ENCODE assay signal across 28 cellular contexts in the genomic region with DNA sequence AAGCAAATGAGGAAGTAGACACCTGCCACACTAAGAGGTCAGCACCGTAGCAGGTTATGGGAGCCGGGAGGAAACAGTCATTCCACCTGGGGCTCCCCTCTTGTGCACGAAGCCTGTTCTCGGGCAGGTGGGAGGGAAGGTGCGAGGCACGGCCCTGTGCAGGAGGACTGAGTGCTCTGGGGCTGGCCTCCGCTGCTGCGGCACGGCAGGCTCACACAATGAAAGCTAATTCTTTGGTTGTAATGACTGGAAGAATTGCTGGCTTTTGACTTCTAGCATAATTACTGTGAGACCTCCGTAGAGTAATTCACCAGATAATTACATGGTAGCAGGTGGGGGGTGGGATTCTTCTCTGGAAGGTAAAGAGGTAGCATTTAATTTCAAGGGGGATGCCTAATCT.
DNase-seq lines count a peak whose midpoint lies in the region; ATAC-seq, FAIRE-seq and TF ChIP-seq lines count a peak whose summit lies in the region.
"Had no signal": no experiment of that assay in that cellular context is flagged by ENCODE, and none has a peak within 500 bp of the region (broad histone marks: within the 10 kb centered on the region; RNA-seq: fewer than 3 reads in every experiment).

No MANE protein-coding gene starts in this region.

- H3K9ac ChIP-seq in HepG2 (ENCODE audit: insufficient read depth, low read depth, low read length) = no peak overlapping the region
- H3K9ac ChIP-seq: GM23248, SK-N-SH had no signal

- H3K4me2 ChIP-seq in osteoblast (ENCODE audit: insufficient read depth, low read length) = no peak overlapping the region
- H3K4me2 ChIP-seq in HepG2 (ENCODE audit: low read depth, low read length) = no peak overlapping the region
- H3K4me2 ChIP-seq: SK-N-SH had no signal

- H3K79me2 ChIP-seq in osteoblast (ENCODE audit: insufficient read depth, low read length) (no peaks in the 10 kb centered on the region), HepG2 (ENCODE audit: insufficient read depth, low read length) (no peaks in the 10 kb centered on the region)

- POLR2A ChIA-PET in HepG2 (lab: Yijun Ruan, JAX) = no interaction called here

- DNase-seq in NCI-H748 (lab: John Stamatoyannopoulos, UW; ENCODE audit: unreplicated experiment) = peak; percentile 58
- DNase-seq in NCI-H748 treated with DMSO at 0.1 percent for 48 hours (lab: John Stamatoyannopoulos, UW) = no peak
- DNase-seq in NCI-H1436 treated with DMSO at 0.1 percent for 48 hours (lab: John Stamatoyannopoulos, UW) = peak; percentile 26
- DNase-seq in NCI-H69 (lab: John Stamatoyannopoulos, UW) = peak; percentile 91
- peak; percentile 30 for DNase-seq in osteoblast (ENCODE audit: insufficient read length, low spot score, missing footprints)
- DNase-seq in HepG2 (ENCODE audit: low spot score) = no peak
- DNase-seq: AML-193; C1 segment of cervical spinal cord; Calu3; CD8-positive, alpha-beta T cell; DMS153; GDM1; GM23248; Karpas-422; MV-4-11; NCI-H1694; NCI-H2081 treated with DMSO at 0.1 percent for 48 hours; NCI-H446 treated with DMSO at 0.1 percent for 48 hours; NCI-H526 treated with DMSO at 0.1 percent for 48 hours; SIG-M5; SK-N-SH; T-helper 2 cell had no signal

- no peak for TF ChIP-seq EP300 in HepG2 (IDR thresholded peaks at IDR 0.05; ENCODE audit: low read depth in 2 of 2, low read length in 2 of 2)
- no peak for TF ChIP-seq EP300 in HepG2 (CRISPR knock-in tag; IDR thresholded peaks at IDR 0.05; ENCODE audit: borderline replicate concordance)

- H3K9me3 ChIP-seq in osteoblast (ENCODE audit: low read depth, low read length) (no peaks in the 10 kb centered on the region), HepG2 (ENCODE audit: low read length) (no peaks in the 10 kb centered on the region)
- H3K9me3 ChIP-seq: HAP-1, SK-N-SH had no signal

- no peak for FAIRE-seq in HepG2 (lab: Jason Lieb, UNC)
- FAIRE-seq: GM18507, GM19239 had no signal

- in situ Hi-C loops in HepG2 (cut with HindIII; ENCODE audit: extremely low pct_ligation_motif_present, low pct_unique_long_range_greater_than_20kb) = no loop called here

- ATAC-seq in GM19035 (IDR thresholded peaks at IDR 0.05; ENCODE audit: unreplicated experiment) (no peak), GM18909 (IDR thresholded peaks at IDR 0.05; ENCODE audit: poor library complexity, unreplicated experiment) (no peak), HepG2 (no peak)
- ATAC-seq: CD8-positive, alpha-beta T cell; Panc1 had no signal

- H3K4me1 ChIP-seq in osteoblast (ENCODE audit: insufficient read depth, low read length) (peaks cover 8% of the 10 kb centered on the region), HepG2 (ENCODE audit: insufficient read depth, low read length) (no peaks in the 10 kb centered on the region)
- H3K4me1 ChIP-seq: HAP-1 had no signal

- TF ChIP-seq POLR2A in HepG2 (IDR thresholded peaks at IDR 0.05; ENCODE audit: insufficient read depth in 1 of 2, low read depth in 2 of 2, low read length in 2 of 2) = no peak

- H4K20me1 ChIP-seq in osteoblast (ENCODE audit: insufficient read depth, low read length) (no peaks in the 10 kb centered on the region), HepG2 (ENCODE audit: insufficient read depth, low read length) (no peaks in the 10 kb centered on the region)

- H3K36me3 ChIP-seq in osteoblast (ENCODE audit: insufficient read depth, low read length) = no peaks in the 10 kb centered on the region
- H3K36me3 ChIP-seq in HepG2 (replicated peaks in 1 of 2; ENCODE audit: control insufficient read depth in 1 of 2, insufficient read depth in 2 of 2, low read length in 2 of 2) = no peaks in the 10 kb centered on the region
- H3K36me3 ChIP-seq: HAP-1 had no signal

- TF ChIP-seq CTCF in osteoblast (IDR thresholded peaks at IDR 0.05; ENCODE audit: extremely low read depth, low read depth, low read length) = no peak
- TF ChIP-seq CTCF in HepG2 (CRISPR knock-in tag; IDR thresholded peaks at IDR 0.05) = no peak

- H3K4me3 ChIP-seq in osteoblast (ENCODE audit: insufficient read depth, low read length) = no peak overlapping the region
- no peak overlapping the region for H3K4me3 ChIP-seq in HepG2 (replicated peaks in 1 of 3; ENCODE audit: insufficient read depth in 1 of 3, low read depth in 2 of 3, low read length in 3 of 3)
- H3K4me3 ChIP-seq: GM23248, HAP-1 had no signal

- CTCF ChIA-PET in HepG2 (lab: Yijun Ruan, JAX; ENCODE audit: low intra/inter-chr PET ratio, low total read pairs) = no interaction called here

- H3K27me3 ChIP-seq in osteoblast (ENCODE audit: insufficient read depth, low read length) = peaks cover 16% of the 10 kb centered on the region
- peaks cover 3 to 36% of the 10 kb centered on the region in 2 experiments; a peak in 4 of 5 replicates for H3K27me3 ChIP-seq in HepG2 (ENCODE audit: control insufficient read depth in 1 of 2, insufficient read depth in 2 of 2, low read length in 2 of 2)

- no peak overlapping the region for H2AFZ ChIP-seq in osteoblast (ENCODE audit: low read length)
- H2AFZ ChIP-seq in HepG2 (ENCODE audit: low read length) = no peak overlapping the region
- H2AFZ ChIP-seq: GM23248 had no signal

- H3K27ac ChIP-seq in osteoblast (ENCODE audit: low read depth, low read length) = no peak overlapping the region
- no peak overlapping the region for H3K27ac ChIP-seq in HepG2 (ENCODE audit: extremely low read length, insufficient read depth, low read length)
- H3K27ac ChIP-seq: GM23248 had no signal

- TF ChIP-seq RAD21 in HepG2 (CRISPR knock-in tag; IDR thresholded peaks at IDR 0.05) = no peak

- no TSS peak for BruUV-seq in HepG2 (replicated peaks; lab: Mats Ljungman, UMichigan)

- intact Hi-C loops in HepG2 (cut with micrococcal nuclease; ENCODE audit: unreplicated experiment) = no loop called here

- WGBS in HepG2 (ENCODE audit: low lambda C conversion rate) = 9% methylated on average over 8 of the region's 10 CpGs

TF ChIP-seq in HepG2, 621 proteins besides CTCF, POLR2A, EP300 and RAD21:
- TF ChIP-seq NONO (IDR thresholded peaks at IDR 0.05) (no peak), NONO (CRISPR knock-in tag; conservative IDR thresholded peaks at IDR 0.05) (no peak), MBNL3 (CRISPR knock-in tag; conservative IDR thresholded peaks at IDR 0.05) (no peak), FOXA1 (IDR thresholded peaks at IDR 0.05) (no peak), FOXA1 (CRISPR knock-in tag; IDR thresholded peaks at IDR 0.05) (no peak), MXI1 (IDR thresholded peaks at IDR 0.05; ENCODE audit: borderline replicate concordance, low read depth, low read length) (no peak), HNRNPL (IDR thresholded peaks at IDR 0.05; ENCODE audit: low read depth, low read length) (no peak), KDM5B (CRISPR knock-in tag; IDR thresholded peaks at IDR 0.05; ENCODE audit: borderline replicate concordance) (no peak), ZMYM2 (CRISPR knock-in tag; IDR thresholded peaks at IDR 0.05) (no peak), PHF8 (CRISPR knock-in tag; IDR thresholded peaks at IDR 0.05) (no peak), NBN (conservative IDR thresholded peaks at IDR 0.05) (no peak), RNF2 (conservative IDR thresholded peaks at IDR 0.05; ENCODE audit: low read depth) (no peak), TAF15 (IDR thresholded peaks at IDR 0.05; ENCODE audit: low read depth, low read length, poor library complexity, severe bottlenecking) (no peak), ZNF549 (CRISPR knock-in tag; IDR thresholded peaks at IDR 0.05) (no peak)
- TF ChIP-seq, protein P1, sequence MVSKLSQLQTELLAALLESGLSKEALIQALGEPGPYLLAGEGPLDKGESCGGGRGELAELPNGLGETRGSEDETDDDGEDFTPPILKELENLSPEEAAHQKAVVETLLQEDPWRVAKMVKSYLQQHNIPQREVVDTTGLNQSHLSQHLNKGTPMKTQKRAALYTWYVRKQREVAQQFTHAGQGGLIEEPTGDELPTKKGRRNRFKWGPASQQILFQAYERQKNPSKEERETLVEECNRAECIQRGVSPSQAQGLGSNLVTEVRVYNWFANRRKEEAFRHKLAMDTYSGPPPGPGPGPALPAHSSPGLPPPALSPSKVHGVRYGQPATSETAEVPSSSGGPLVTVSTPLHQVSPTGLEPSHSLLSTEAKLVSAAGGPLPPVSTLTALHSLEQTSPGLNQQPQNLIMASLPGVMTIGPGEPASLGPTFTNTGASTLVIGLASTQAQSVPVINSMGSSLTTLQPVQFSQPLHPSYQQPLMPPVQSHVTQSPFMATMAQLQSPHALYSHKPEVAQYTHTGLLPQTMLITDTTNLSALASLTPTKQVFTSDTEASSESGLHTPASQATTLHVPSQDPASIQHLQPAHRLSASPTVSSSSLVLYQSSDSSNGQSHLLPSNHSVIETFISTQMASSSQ (IDR thresholded peaks at IDR 0.05; ENCODE audit: low read depth) = no peak
- TF ChIP-seq, protein P1 (CRISPR knock-in tag; IDR thresholded peaks at IDR 0.05; ENCODE audit: borderline replicate concordance) = no peak
- TF ChIP-seq, protein P2, sequence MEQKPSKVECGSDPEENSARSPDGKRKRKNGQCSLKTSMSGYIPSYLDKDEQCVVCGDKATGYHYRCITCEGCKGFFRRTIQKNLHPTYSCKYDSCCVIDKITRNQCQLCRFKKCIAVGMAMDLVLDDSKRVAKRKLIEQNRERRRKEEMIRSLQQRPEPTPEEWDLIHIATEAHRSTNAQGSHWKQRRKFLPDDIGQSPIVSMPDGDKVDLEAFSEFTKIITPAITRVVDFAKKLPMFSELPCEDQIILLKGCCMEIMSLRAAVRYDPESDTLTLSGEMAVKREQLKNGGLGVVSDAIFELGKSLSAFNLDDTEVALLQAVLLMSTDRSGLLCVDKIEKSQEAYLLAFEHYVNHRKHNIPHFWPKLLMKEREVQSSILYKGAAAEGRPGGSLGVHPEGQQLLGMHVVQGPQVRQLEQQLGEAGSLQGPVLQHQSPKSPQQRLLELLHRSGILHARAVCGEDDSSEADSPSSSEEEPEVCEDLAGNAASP (CRISPR knock-in tag; IDR thresholded peaks at IDR 0.05; ENCODE audit: borderline replicate concordance) = no peak

Comparison
In these comparisons a context has a peak if more than half of its experiments do, and no peak if none do; other contexts are left out.
1. DNase-seq: peak in NCI-H748 (single experiment), NCI-H1436 treated with DMSO at 0.1 percent for 48 hours (single experiment), NCI-H69 (single experiment) and osteoblast (single experiment); none in NCI-H748 treated with DMSO at 0.1 percent for 48 hours (single experiment) and HepG2 (single experiment).